Comparison of ENCODE assay signal across 17 cellular contexts in the genomic region with DNA sequence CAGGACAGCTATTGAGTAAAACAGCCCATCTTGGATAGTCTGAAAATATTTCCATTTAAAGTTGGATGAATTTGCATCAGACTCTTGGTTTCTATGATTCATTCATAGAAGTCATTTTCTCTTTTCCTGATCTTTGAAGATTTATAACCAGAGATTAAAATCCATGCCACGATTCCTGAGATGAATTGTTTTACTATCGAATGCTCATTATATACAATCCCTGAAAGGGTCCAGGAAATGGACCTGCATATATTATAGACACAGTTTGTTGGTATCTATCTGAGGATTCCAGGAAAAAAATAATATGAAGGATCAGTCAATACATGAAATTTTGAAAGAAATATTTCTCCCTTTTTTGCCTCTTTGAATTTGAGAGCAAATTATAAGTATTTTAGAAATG.
"Had no signal": no experiment of that assay in that cellular context is flagged by ENCODE, and none has a peak within 500 bp of the region (broad histone marks: within the 10 kb centered on the region; RNA-seq: fewer than 3 reads in every experiment).

No MANE protein-coding gene starts in this region.

- H3K9me3 Mint-ChIP-seq: activated naive CD4-positive, alpha-beta T cell treated with anti-CD3 and anti-CD28 coated beads, Interleukin-2, amount 50 U/mL, for 24 hours had no signal

- H3K27ac ChIP-seq: brain microvascular endothelial cell, cardiac muscle cell had no signal

- H3K4me3 Mint-ChIP-seq: activated CD4-positive, alpha-beta T cell treated with anti-CD3 and anti-CD28 coated beads for 36 hours; activated CD8-positive, alpha-beta T cell treated with anti-CD3 and anti-CD28 coated beads for 36 hours; activated naive CD4-positive, alpha-beta T cell treated with anti-CD3 and anti-CD28 coated beads, Interleukin-2, amount 50 U/mL, for 24 hours; activated T-cell treated with anti-CD3 and anti-CD28 coated beads, Interleukin-2, amount 50 U/mL, for 72 hours; T-helper 1 cell treated with Interleukin-12 subunit alpha and Interleukin-12 subunit beta and Interleukin-4 antibody, amounts not matched to agents 30 μg/mL and 1 μg/mL, for 36 hours had no signal

- DNase-seq: activated CD4-positive, alpha-beta T cell treated with anti-CD3 and anti-CD28 coated beads for 36 hours; activated CD4-positive, CD25-positive, alpha-beta regulatory T cell; activated CD8-positive, alpha-beta memory T cell treated with anti-CD3 and anti-CD28 coated beads, Interleukin-2, amount 50 U/mL, for 4 hours; activated CD8-positive, alpha-beta T cell treated with anti-CD3 and anti-CD28 coated beads for 36 hours; activated T-cell treated with anti-CD3 and anti-CD28 coated beads, Interleukin-2, amount 50 U/mL, for 72 hours; brain microvascular endothelial cell; Kasumi-1; NCI-H1105 treated with DMSO at 0.1 percent for 48 hours; NCI-H1436 treated with DMSO at 0.1 percent for 48 hours; NCI-H187; NCI-H2081; NCI-H510A treated with DMSO at 0.1 percent for 48 hours; PC-3; SHP77 had no signal

- H3K36me3 ChIP-seq: brain microvascular endothelial cell, cardiac muscle cell had no signal

- ATAC-seq: activated CD4-positive, alpha-beta T cell treated with anti-CD3 and anti-CD28 coated beads for 36 hours; activated CD8-positive, alpha-beta T cell treated with anti-CD3 and anti-CD28 coated beads for 36 hours; activated T-cell treated with anti-CD3 and anti-CD28 coated beads, Interleukin-2, amount 50 U/mL, for 72 hours; PC-3 had no signal

- H3K27me3 ChIP-seq: brain microvascular endothelial cell, cardiac muscle cell had no signal

- H3K27ac Mint-ChIP-seq: activated T-cell treated with anti-CD3 and anti-CD28 coated beads, Interleukin-2, amount 50 U/mL, for 72 hours had no signal

- H3K4me3 ChIP-seq: cardiac muscle cell had no signal
